ENCODE assay signal across 9 cellular contexts in the genomic region with DNA sequence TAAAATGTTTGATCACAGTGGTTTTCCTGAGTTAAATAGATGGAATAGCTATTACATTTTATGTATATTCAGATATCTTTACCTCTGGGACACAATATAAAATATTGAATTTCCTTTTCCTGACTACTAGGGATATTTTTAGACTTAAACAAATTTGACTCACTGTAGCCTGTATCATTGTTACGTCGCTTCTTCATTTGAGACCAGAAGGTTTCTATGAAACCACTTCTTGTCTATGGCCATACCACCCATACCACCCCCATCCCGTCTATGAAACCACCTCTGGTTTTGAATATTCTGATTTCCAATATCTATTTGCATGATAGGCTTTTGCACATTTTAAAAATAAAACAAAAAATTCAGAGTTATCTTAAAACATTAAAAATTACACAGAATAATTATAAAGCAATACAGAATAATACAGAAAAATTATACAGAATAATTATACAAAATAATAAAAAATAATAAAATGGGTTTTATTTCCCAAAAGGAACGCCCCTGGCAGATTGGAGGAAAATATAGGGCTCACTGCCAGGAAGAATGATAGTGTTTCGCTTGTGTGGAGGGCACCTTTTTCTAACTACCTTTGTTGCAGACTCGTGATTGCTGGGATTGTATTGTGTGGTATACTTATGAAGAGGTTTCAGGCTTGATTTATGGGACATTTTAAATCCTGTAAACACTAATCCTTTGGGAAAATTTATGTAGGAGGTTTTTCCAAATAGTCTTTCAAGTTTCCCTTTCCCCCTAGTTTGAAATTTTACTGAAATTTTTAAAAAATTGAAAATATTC. TPM values are rescaled to one million over a fixed set of nuclear protein-coding genes. Genes with fewer than 3 reads are reported as not detected.
DNase-seq lines count a peak whose midpoint lies in the region; ATAC-seq and FAIRE-seq lines count a peak whose summit lies in the region.
"Had no signal": no experiment of that assay in that cellular context is flagged by ENCODE, and none has a peak within 500 bp of the region (broad histone marks: within the 10 kb centered on the region; RNA-seq: fewer than 3 reads in every experiment).

No MANE protein-coding gene starts in this region.

- no peaks in the 10 kb centered on the region for H3K27me3 ChIP-seq in CD4-positive, CD25-positive, alpha-beta regulatory T cell (ENCODE audit: control insufficient read depth, insufficient read depth, low read length)

- peak; percentile 82 for FAIRE-seq in GM18507 (lab: Jason Lieb, UNC)
- FAIRE-seq in HTR-8/SVneo (lab: Jason Lieb, UNC), result no peak

- peaks cover 36% of the 10 kb centered on the region for H3K4me1 ChIP-seq in CD4-positive, CD25-positive, alpha-beta regulatory T cell (ENCODE audit: control insufficient read depth, insufficient read depth, low read length, poor library complexity, severe bottlenecking)

- H3K36me3 Mint-ChIP-seq in CD4-positive, CD25-positive, alpha-beta regulatory T cell, result no peaks in the 10 kb centered on the region
- no peaks in the 10 kb centered on the region for H3K36me3 Mint-ChIP-seq in memory B cell

- peaks cover 29 to 69% (median 42%) of the 10 kb centered on the region in 4 donors for H3K4me1 Mint-ChIP-seq in CD4-positive, CD25-positive, alpha-beta regulatory T cell
- H3K4me1 Mint-ChIP-seq in memory B cell, result peaks cover 17% of the 10 kb centered on the region

- H3K9me3 Mint-ChIP-seq in CD4-positive, CD25-positive, alpha-beta regulatory T cell, result peaks cover 0 to 2% (median 0%) of the 10 kb centered on the region in 7 donors
- H3K9me3 Mint-ChIP-seq in memory B cell, result no peaks in the 10 kb centered on the region

- H3K27ac Mint-ChIP-seq in CD4-positive, CD25-positive, alpha-beta regulatory T cell, result peak overlapping the region in 1 of 3 donors; percentile 96
- H3K27ac Mint-ChIP-seq in memory B cell, result peak overlapping the region; percentile 95

- H3K36me3 ChIP-seq in CD4-positive, CD25-positive, alpha-beta regulatory T cell (ENCODE audit: control insufficient read depth, insufficient read depth, low read length), result no peaks in the 10 kb centered on the region

- no peak for DNase-seq in CD4-positive, CD25-positive, alpha-beta regulatory T cell
- DNase-seq in GM18507 (ENCODE audit: extremely low spot score, insufficient read length, low read depth) (no peak), RPMI7951 (ENCODE audit: low read depth) (peak; percentile 10), memory B cell (ENCODE audit: low spot score in 2 of 2) (no peak), HTR-8/SVneo (ENCODE audit: insufficient read length, low spot score) (no peak), GM19240 (ENCODE audit: insufficient read length, low spot score) (no peak), activated gamma-delta T cell (lab: John Stamatoyannopoulos, UW) (no peak)
- DNase-seq: central memory CD4-positive, alpha-beta T cell had no signal

- no peak overlapping the region for H3K4me3 ChIP-seq in CD4-positive, CD25-positive, alpha-beta regulatory T cell (ENCODE audit: low read depth, low read length)

- peak overlapping the region in 3 of 4 donors; percentile 21 to 99 (median 48) for H3K4me3 Mint-ChIP-seq in CD4-positive, CD25-positive, alpha-beta regulatory T cell
- H3K4me3 Mint-ChIP-seq in memory B cell, result peak overlapping the region; percentile 46

- H3K27me3 Mint-ChIP-seq in CD4-positive, CD25-positive, alpha-beta regulatory T cell, result no peaks in the 10 kb centered on the region
- no peaks in the 10 kb centered on the region for H3K27me3 Mint-ChIP-seq in memory B cell

- no peak for ATAC-seq in CD4-positive, CD25-positive, alpha-beta regulatory T cell (ENCODE audit: low read depth in 2 of 2)
- ATAC-seq in memory B cell (ENCODE audit: low read depth), result peak; percentile 20
- ATAC-seq in GM21381 (IDR thresholded peaks at IDR 0.05; ENCODE audit: unreplicated experiment), result no peak

- H3K9me3 ChIP-seq in CD4-positive, CD25-positive, alpha-beta regulatory T cell (ENCODE audit: control insufficient read depth in 2 of 2, low read length in 2 of 2), result no peaks in the 10 kb centered on the region

- peak overlapping the region; percentile 5 for H3K27ac ChIP-seq in CD4-positive, CD25-positive, alpha-beta regulatory T cell (ENCODE audit: insufficient read depth, low read length, poor library complexity, severe bottlenecking)

RNA-seq across cellular contexts. Expression of a gene that starts 4.7 kb away (rescaled TPM):
- 92.4 TPM for total RNA-seq in CD4-positive, CD25-positive, alpha-beta regulatory T cell
- 1 to 10 TPM; 7.4 to 9.0 (median 7.9) TPM for polyA plus RNA-seq in CD4-positive, CD25-positive, alpha-beta regulatory T cell
- total RNA-seq in RPMI7951 (2014; rRNA removed; shearing (Covaris generic)), result 9.3 and 14.1 TPM in 2 replicates

RNA-seq across cellular contexts. Expression of a gene that starts 44.8 kb away (rescaled TPM):
- 0.59 TPM for total RNA-seq in CD4-positive, CD25-positive, alpha-beta regulatory T cell
- 1 to 10 TPM in 3 of 4 donors, under 1 TPM in 1; 0.94 to 1.7 (median 1.1) TPM for polyA plus RNA-seq in CD4-positive, CD25-positive, alpha-beta regulatory T cell
- total RNA-seq in RPMI7951 (2014; rRNA removed; shearing (Covaris generic)), result 3.2 and 4.0 TPM in 2 replicates
